Comparison of ENCODE assay signal across 9 cellular contexts in genomic region chr18:74353169-74353775, GRCh38. TPM values are rescaled to one million over a fixed set of nuclear protein-coding genes. Genes with fewer than 3 reads are reported as not detected.
DNase-seq lines count a peak whose midpoint lies in the region; ATAC-seq and TF ChIP-seq lines count a peak whose summit lies in the region.
"Had no signal": no experiment of that assay in that cellular context is flagged by ENCODE, and none has a peak within 500 bp of the region (broad histone marks: within the 10 kb centered on the region; RNA-seq: fewer than 3 reads in every experiment).

No MANE protein-coding gene starts in this region.

- in situ Hi-C loops in Panc1 (cut with HindIII; ENCODE audit: low pct_unique_long_range_greater_than_20kb, low sequenced_read_pairs), result no loop called here

- no peaks in the 10 kb centered on the region for H3K27me3 Mint-ChIP-seq in CD8-positive, alpha-beta T cell (ENCODE audit: low read depth)

- no peak overlapping the region for H3K27ac Mint-ChIP-seq in CD8-positive, alpha-beta T cell

- peak; percentile 92 for ATAC-seq in CD8-positive, alpha-beta T cell
- peak; percentile 95 for ATAC-seq in Panc1

- no peak overlapping the region for H3K4me3 Mint-ChIP-seq in CD8-positive, alpha-beta T cell

- no peaks in the 10 kb centered on the region for H3K9me3 ChIP-seq in CD8-positive, alpha-beta T cell (ENCODE audit: low read length)
- H3K9me3 ChIP-seq in Panc1 (ENCODE audit: control insufficient read depth, insufficient read depth, low read depth, low read length), result no peaks in the 10 kb centered on the region

- no peak overlapping the region for H3K27ac ChIP-seq in CD8-positive, alpha-beta T cell (ENCODE audit: low read depth, low read length)
- H3K27ac ChIP-seq in Panc1 (ENCODE audit: low read length), result no peak overlapping the region

- H3K36me3 Mint-ChIP-seq in CD8-positive, alpha-beta T cell, result no peaks in the 10 kb centered on the region

- POLR2A ChIA-PET in CD8-positive, alpha-beta T cell (lab: Charles Lee), result interaction anchor here (1.0 to 3.6 kb wide), 6 partner anchors 10 to 142 kb away, joined by 3 to 33 read pairs (median 4); partner anchors contain the start of gene CNDP2
- POLR2A ChIA-PET in Panc1 (lab: Charles Lee), result interaction anchor here (0.5 kb wide), 1 partner anchor 683 kb away, joined by 3 read pairs; no protein-coding TSS in a partner anchor

- BruUV-seq in Panc1 (replicated peaks; lab: Mats Ljungman, UMichigan), result no TSS peak

- TF ChIP-seq CTCF in CD8-positive, alpha-beta T cell (IDR thresholded peaks at IDR 0.05), result peak; percentile 77
- TF ChIP-seq CTCF in Panc1 (IDR thresholded peaks at IDR 0.05), result peak; percentile 91

- peaks cover 11% of the 10 kb centered on the region for H3K4me1 Mint-ChIP-seq in CD8-positive, alpha-beta T cell (ENCODE audit: low read depth)

- H3K4me1 ChIP-seq in CD8-positive, alpha-beta T cell (ENCODE audit: insufficient read depth, low read length), result peaks cover 4% of the 10 kb centered on the region
- H3K4me1 ChIP-seq in Panc1 (ENCODE audit: control insufficient read depth, insufficient read depth, low read length), result no peaks in the 10 kb centered on the region

- no peaks in the 10 kb centered on the region for H3K27me3 ChIP-seq in CD8-positive, alpha-beta T cell (ENCODE audit: insufficient read depth, low read length)
- peaks cover 23% of the 10 kb centered on the region for H3K27me3 ChIP-seq in Panc1 (ENCODE audit: control insufficient read depth, insufficient read depth, low read length)

- H3K9me3 Mint-ChIP-seq in CD8-positive, alpha-beta T cell, result no peaks in the 10 kb centered on the region

- intact Hi-C loops in CD8-positive, alpha-beta T cell (cut with DNase I, micrococcal nuclease), result loop anchor here (1.0 to 5.0 kb wide), 7 partner anchors 20 to 1994 kb away; partner anchors contain the start of genes FBXO15 (in 1 of the 2), TIMM21 (in 1 of the 2) and ZNF407 (in 1 of the 2)
- intact Hi-C loops in Panc1 (cut with micrococcal nuclease; ENCODE audit: unreplicated experiment) (loop anchor here (1.0 to 2.0 kb wide), 2 partner anchors 140 to 200 kb away; no protein-coding TSS in a partner anchor), posterior cingulate gyrus (cut with DNase I) (loop anchor here (1.0 to 10.0 kb wide), 4 partner anchors 123 to 1902 kb away; no protein-coding TSS in a partner anchor)

- no peak overlapping the region for H3K4me3 ChIP-seq in CD8-positive, alpha-beta T cell (ENCODE audit: low read depth, low read length)
- H3K4me3 ChIP-seq in Panc1 (ENCODE audit: low read depth in 2 of 2, low read length in 2 of 2), result no peak overlapping the region

- DNase-seq in CD8-positive, alpha-beta T cell, result peak; percentile 27 to 72 (median 56)
- DNase-seq in GM19238 (ENCODE audit: insufficient read length, low spot score), result peak; percentile 16
- peak; percentile 7 for DNase-seq in HuH-7.5 (ENCODE audit: low spot score)
- peak; percentile 59 for DNase-seq in Panc1 (ENCODE audit: low read depth, low spot score)
- peak; percentile 39 for DNase-seq in activated naive CD4-positive, alpha-beta T cell treated with anti-CD3 and anti-CD28 coated beads, Interleukin-2, amount 50 U/mL, for 16 hours
- peak; percentile 42 for DNase-seq in glomerular endothelial cell (ENCODE audit: extremely low read depth, low read depth, low spot score)
- DNase-seq in posterior cingulate gyrus, result peak; percentile 50 to 96 (median 76)
- no peak for DNase-seq in NCI-H187 (lab: John Stamatoyannopoulos, UW)

- H3K36me3 ChIP-seq in CD8-positive, alpha-beta T cell (ENCODE audit: insufficient read depth, low read length), result no peaks in the 10 kb centered on the region
- no peaks in the 10 kb centered on the region for H3K36me3 ChIP-seq in Panc1 (ENCODE audit: control insufficient read depth, insufficient read depth, low read length)

- CTCF ChIA-PET in CD8-positive, alpha-beta T cell (lab: Charles Lee), result interaction anchor here (0.7 to 12.2 kb wide), 41 partner anchors 9 to 426 kb away, joined by 3 to 340 read pairs (median 5); partner anchors contain the start of gene CNDP2
- CTCF ChIA-PET in Panc1 (lab: Charles Lee), result interaction anchor here (0.5 to 3.4 kb wide), 6 partner anchors 11 to 352 kb away, joined by 3 to 74 read pairs (median 4); no protein-coding TSS in a partner anchor

RNA-seq across cellular contexts. Expression of gene C18orf63, which starts 37.6 kb away (rescaled TPM):
- total RNA-seq in CD8-positive, alpha-beta T cell, result not detected
- total RNA-seq in Panc1 (2021; ENCODE audit: unreplicated experiment), result not detected
- not detected for polyA plus RNA-seq in Panc1 (2012; ENCODE audit: insufficient read length)
- total RNA-seq in glomerular endothelial cell, result not detected in 2 replicates
- total RNA-seq: T-helper 2 cell treated with Interferon-gamma antibody and Interleukin-4, amounts not matched to agents 100 ng/mL and 5 ng/mL, for 36 hours had no signal

Comparison
In these comparisons a context has a peak if more than half of its experiments do, and no peak if none do; other contexts are left out.
1. DNase-seq: peak in CD8-positive, alpha-beta T cell (7 of 7), GM19238 (single experiment), HuH-7.5 (single experiment), Panc1 (single experiment), activated naive CD4-positive, alpha-beta T cell treated with anti-CD3 and anti-CD28 coated beads, Interleukin-2, amount 50 U/mL, for 16 hours (single experiment), glomerular endothelial cell (single experiment) and posterior cingulate gyrus (10 of 10); none in NCI-H187 (0 of 2).